In the genomic region with DNA sequence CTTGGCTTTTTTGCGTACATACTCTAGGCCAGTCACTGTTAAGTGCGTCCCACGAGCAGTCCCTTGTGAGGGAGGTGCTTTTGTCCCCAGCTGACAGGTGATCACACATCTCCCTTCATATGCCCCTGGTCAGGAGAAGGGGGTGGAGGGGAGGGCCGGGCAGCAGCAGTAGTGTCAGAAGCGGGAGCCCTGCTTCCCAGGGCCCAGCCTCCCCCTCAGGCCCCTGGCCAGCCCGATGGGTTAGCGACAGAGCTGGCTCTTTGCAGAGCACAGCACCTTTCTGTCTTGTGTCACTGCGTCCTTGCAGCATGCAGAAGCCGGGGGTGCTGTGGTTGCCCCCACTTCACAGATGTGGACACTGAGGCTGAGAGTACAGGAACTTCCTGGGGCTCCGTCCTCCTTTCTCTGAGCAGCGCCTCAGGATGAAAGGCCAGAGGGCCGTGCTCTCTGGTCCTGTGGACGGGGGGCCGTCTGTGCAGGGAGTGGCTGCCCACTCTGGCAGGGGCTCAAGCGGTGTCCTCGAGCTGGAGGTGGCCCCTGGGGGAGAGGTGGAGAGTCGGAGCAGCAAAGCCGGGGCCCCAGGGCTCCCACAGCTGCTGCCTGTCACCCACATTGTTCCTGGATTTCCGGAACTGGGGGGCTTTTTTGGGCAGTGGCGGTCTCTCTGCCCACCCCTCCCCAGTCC, we compare ENCODE assay signal across 1 cellular context.
TF ChIP-seq lines count a peak whose summit lies in the region.

No MANE protein-coding gene starts in this region.

TF ChIP-seq in HepG2, 621 proteins besides CTCF, POLR2A, EP300 and RAD21:
- no peak for TF ChIP-seq ONECUT2 (CRISPR knock-in tag; IDR thresholded peaks at IDR 0.05)
- TF ChIP-seq RCOR2 (CRISPR knock-in tag; IDR thresholded peaks at IDR 0.05) = no peak
- TF ChIP-seq ZNF782 (CRISPR knock-in tag; IDR thresholded peaks at IDR 0.05; ENCODE audit: borderline replicate concordance) = no peak
- TF ChIP-seq ZNF235 (CRISPR knock-in tag; IDR thresholded peaks at IDR 0.05; ENCODE audit: borderline replicate concordance) = no peak
- TF ChIP-seq ZNF629 (CRISPR knock-in tag; conservative IDR thresholded peaks at IDR 0.05) = peak; percentile 78
TF ChIP-seq in HepG2: peak in this region for 1.
